ENCODE assay signal across 6 cellular contexts in the genomic region with DNA sequence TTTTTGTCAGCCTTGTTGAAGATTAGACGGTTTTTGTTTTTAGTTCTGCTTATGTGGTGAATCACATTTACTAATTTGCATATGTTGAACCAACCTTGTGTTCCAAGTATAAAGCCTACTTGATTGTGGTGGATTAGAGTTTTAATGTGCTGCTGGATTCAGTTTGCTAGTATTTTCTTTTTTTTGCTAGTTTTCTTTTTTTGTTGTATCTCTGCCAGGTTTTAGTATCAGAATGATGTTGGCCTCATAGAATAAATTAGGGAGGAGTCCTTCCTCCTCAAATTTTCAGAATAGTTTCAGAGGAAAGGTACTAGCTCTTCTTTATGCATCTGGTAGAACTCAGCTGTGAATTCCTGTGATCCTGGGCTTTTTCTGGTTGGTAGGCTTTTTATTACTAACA. TPM values are rescaled to one million over a fixed set of nuclear protein-coding genes. Genes with fewer than 3 reads are reported as not detected.
"Had no signal": no experiment of that assay in that cellular context is flagged by ENCODE, and none has a peak within 500 bp of the region (broad histone marks: within the 10 kb centered on the region; RNA-seq: fewer than 3 reads in every experiment).

A gene with protein sequence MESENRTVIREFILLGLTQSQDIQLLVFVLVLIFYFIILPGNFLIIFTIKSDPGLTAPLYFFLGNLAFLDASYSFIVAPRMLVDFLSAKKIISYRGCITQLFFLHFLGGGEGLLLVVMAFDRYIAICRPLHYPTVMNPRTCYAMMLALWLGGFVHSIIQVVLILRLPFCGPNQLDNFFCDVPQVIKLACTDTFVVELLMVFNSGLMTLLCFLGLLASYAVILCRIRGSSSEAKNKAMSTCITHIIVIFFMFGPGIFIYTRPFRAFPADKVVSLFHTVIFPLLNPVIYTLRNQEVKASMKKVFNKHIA (plus strand): TSS at position 301 of the 400 bp plus-strand sequence. CDS start 23,679 bp downstream, outside the sequence.

RNA-seq across cellular contexts. Expression of the gene that starts here (rescaled TPM):
- total RNA-seq: HepG2, HT-29, HT1080, IMR-90, K562 had no signal
- polyA plus RNA-seq: HepG2, IgD-negative memory B cell, IMR-90, K562 had no signal
